In the genomic region with DNA sequence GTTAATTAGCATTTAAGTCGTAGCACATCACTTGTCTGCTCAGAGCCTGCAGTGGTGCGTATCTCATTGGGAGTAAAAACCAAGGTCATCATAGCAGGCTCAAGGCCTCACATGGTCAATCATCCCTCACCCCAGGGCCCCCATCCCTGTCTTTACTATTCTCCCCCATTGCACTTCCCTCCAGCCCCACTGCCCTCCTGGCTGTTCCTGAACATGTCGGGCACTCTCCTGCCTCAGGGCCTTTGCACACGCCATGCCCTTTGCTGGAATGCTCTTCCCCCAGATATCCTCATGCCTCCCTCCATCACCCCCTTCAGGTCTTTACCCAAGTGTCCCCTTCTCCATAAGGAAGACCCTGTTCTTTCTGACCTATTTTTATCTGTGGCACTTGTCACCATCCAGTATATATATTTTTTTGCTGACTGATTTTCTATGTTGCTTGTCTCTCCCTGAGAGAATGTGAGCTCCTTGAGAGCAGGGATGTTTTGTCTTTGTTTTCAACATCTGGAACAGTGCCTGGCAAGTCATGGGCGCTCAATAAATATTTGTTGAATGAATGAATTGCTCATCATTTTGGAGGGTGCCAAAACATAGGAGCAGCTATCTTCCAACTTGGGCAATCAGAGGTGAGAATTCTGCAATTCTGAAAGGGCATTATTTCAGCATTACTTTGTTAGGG, we compare ENCODE assay signal across 24 cellular contexts.
DNase-seq lines count a peak whose midpoint lies in the region; ATAC-seq, FAIRE-seq and TF ChIP-seq lines count a peak whose summit lies in the region.
"Had no signal": no experiment of that assay in that cellular context is flagged by ENCODE, and none has a peak within 500 bp of the region (broad histone marks: within the 10 kb centered on the region; RNA-seq: fewer than 3 reads in every experiment).

No MANE protein-coding gene starts in this region.

- no peak overlapping the region for H3K4me2 ChIP-seq in neuronal stem cell (ENCODE audit: insufficient read depth, low read length, poor library complexity, severe bottlenecking)
- H3K4me2 ChIP-seq: GM23338 had no signal

- no peaks in the 10 kb centered on the region for H3K27me3 ChIP-seq in MG63
- no peaks in the 10 kb centered on the region for H3K27me3 ChIP-seq in bronchial epithelial cell (ENCODE audit: control insufficient read depth, insufficient read depth, low read length)
- no peaks in the 10 kb centered on the region for H3K27me3 ChIP-seq in neuronal stem cell (ENCODE audit: control insufficient read depth in 3 of 3, insufficient read depth in 3 of 3, low read depth in 1 of 3, low read length in 3 of 3)
- H3K27me3 ChIP-seq in upper lobe of right lung: no peaks in the 10 kb centered on the region
- H3K27me3 ChIP-seq: BE2C had no signal

- H3K23ac ChIP-seq in neuronal stem cell (ENCODE audit: low read depth, low read length, poor library complexity): no peak overlapping the region

- intact Hi-C loops in upper lobe of right lung (cut with DNase I) (no loop called here), head of caudate nucleus (cut with DNase I) (no loop called here)

- no peak overlapping the region for H3K18ac ChIP-seq in neuronal stem cell (ENCODE audit: low read length)

- TF ChIP-seq CTCF in bronchial epithelial cell (IDR thresholded peaks at IDR 0.05; ENCODE audit: insufficient read depth, low read length, severe bottlenecking) (no peak), upper lobe of right lung (IDR thresholded peaks at IDR 0.05) (no peak), GM13976 (IDR thresholded peaks at IDR 0.05; ENCODE audit: borderline replicate concordance, control extremely low read depth, extremely low read depth, insufficient read depth, missing control alignments) (no peak)

- H2BK5ac ChIP-seq in neuronal stem cell (ENCODE audit: low read length): no peak overlapping the region

- H3K27ac ChIP-seq in neuronal stem cell (replicated peaks; ENCODE audit: low read length): no peak overlapping the region
- H3K27ac ChIP-seq in upper lobe of right lung: no peak overlapping the region

- H3K9ac ChIP-seq in neuronal stem cell (ENCODE audit: low read depth, low read length, poor library complexity): no peak overlapping the region

- H2AFZ ChIP-seq in neuronal stem cell (ENCODE audit: low read length): no peak overlapping the region
- H2AFZ ChIP-seq: GM23338 had no signal

- no peak overlapping the region for H3K4ac ChIP-seq in neuronal stem cell (ENCODE audit: low read length)

- no peak overlapping the region for H4K91ac ChIP-seq in neuronal stem cell (ENCODE audit: low read depth, low read length, poor library complexity)

- ATAC-seq in upper lobe of right lung: no peak
- ATAC-seq: K562 had no signal

- H3K9me3 ChIP-seq in MG63 (0 out of 2 replicates have a peak, but pooled peaks cover 2% of the 10 kb centered on the region), neuronal stem cell (replicated peaks in 1 of 2; ENCODE audit: control insufficient read depth in 2 of 2, insufficient read depth in 1 of 2, low read depth in 1 of 2, low read length in 2 of 2) (no peaks in the 10 kb centered on the region), upper lobe of right lung (no peaks in the 10 kb centered on the region)
- H3K9me3 ChIP-seq: BE2C had no signal

- DNase-seq in MG63: peak; percentile 51
- peak; percentile 46 for DNase-seq in bronchial epithelial cell (ENCODE audit: low read depth)
- DNase-seq in neuronal stem cell (ENCODE audit: low spot score): no peak
- DNase-seq in upper lobe of right lung: peak; percentile 17
- no peak for DNase-seq in GM13976 (ENCODE audit: low spot score)
- no peak for DNase-seq in head of caudate nucleus
- no peak for DNase-seq in NCI-H1417 treated with DMSO at 0.1 percent for 48 hours (lab: John Stamatoyannopoulos, UW)
- DNase-seq: BE2C, Calu3, DND-41, H9, HFFc6, Kasumi-1, NCI-H1105 treated with DMSO at 0.1 percent for 48 hours, NCI-H2029, NCI-H446, NCI-H526, RPMI8226, SHP77 treated with DMSO at 0.1 percent for 48 hours had no signal

- no peak overlapping the region for H2BK120ac ChIP-seq in neuronal stem cell (ENCODE audit: low read depth, low read length)

- in situ Hi-C loops in GM13976 (cut with MboI; ENCODE audit: low sequenced_read_pairs, unreplicated experiment): no loop called here

- H2BK15ac ChIP-seq in neuronal stem cell (ENCODE audit: low read length): no peak overlapping the region

- FAIRE-seq in bronchial epithelial cell (lab: Jason Lieb, UNC): no peak
- FAIRE-seq: GM12892, GM18507, HTR-8/SVneo, K562 had no signal

- H3K36me3 ChIP-seq in MG63 (no peaks in the 10 kb centered on the region), bronchial epithelial cell (ENCODE audit: control insufficient read depth, insufficient read depth, low read length) (no peaks in the 10 kb centered on the region), neuronal stem cell (replicated peaks in 1 of 2; ENCODE audit: control insufficient read depth in 2 of 2, insufficient read depth in 2 of 2, low read length in 2 of 2) (peaks cover 2 to 25% of the 10 kb centered on the region in 2 donors), upper lobe of right lung (no peaks in the 10 kb centered on the region)
- H3K36me3 ChIP-seq: BE2C had no signal

- H3K4me3 ChIP-seq in MG63 (no peak overlapping the region), bronchial epithelial cell (ENCODE audit: low read depth, low read length) (no peak overlapping the region), neuronal stem cell (ENCODE audit: low read length in 2 of 2) (no peak overlapping the region), upper lobe of right lung (no peak overlapping the region)
- H3K4me3 ChIP-seq: GM23338, K562 had no signal

- H3K4me1 ChIP-seq in neuronal stem cell (ENCODE audit: control insufficient read depth in 2 of 2, insufficient read depth in 1 of 2, low read depth in 1 of 2, low read length in 2 of 2): peaks cover 4 to 6% of the 10 kb centered on the region in 2 donors
- peaks cover 4% of the 10 kb centered on the region for H3K4me1 ChIP-seq in upper lobe of right lung
- H3K4me1 ChIP-seq: BE2C had no signal

- H2BK12ac ChIP-seq in neuronal stem cell (ENCODE audit: low read length): no peak overlapping the region

- no peak overlapping the region for H3K14ac ChIP-seq in neuronal stem cell (ENCODE audit: low read length)

- no CpG with 5 or more reads among the region's 5 CpGs for WGBS in neuronal stem cell (ENCODE audit: extremely low coverage in 2 of 2, insufficient read length in 2 of 2, insufficient replicate concordance in 1 of 2), 2 donors

- no peaks in the 10 kb centered on the region for H3K79me1 ChIP-seq in neuronal stem cell (ENCODE audit: low read depth, low read length)

- peak overlapping the region; percentile 15 for H2AK5ac ChIP-seq in neuronal stem cell (ENCODE audit: low read depth, low read length)

- H4K8ac ChIP-seq in neuronal stem cell (ENCODE audit: low read depth, low read length): no peak overlapping the region

Comparison
In these comparisons a context has a peak if more than half of its experiments do, and no peak if none do; other contexts are left out.
1. DNase-seq: peak in MG63 (single experiment), bronchial epithelial cell (single experiment) and upper lobe of right lung (single experiment); none in neuronal stem cell (single experiment), GM13976 (single experiment), head of caudate nucleus (0 of 42) and NCI-H1417 treated with DMSO at 0.1 percent for 48 hours (single experiment).